19 cellular contexts compared by ENCODE assay signal in the genomic region with DNA sequence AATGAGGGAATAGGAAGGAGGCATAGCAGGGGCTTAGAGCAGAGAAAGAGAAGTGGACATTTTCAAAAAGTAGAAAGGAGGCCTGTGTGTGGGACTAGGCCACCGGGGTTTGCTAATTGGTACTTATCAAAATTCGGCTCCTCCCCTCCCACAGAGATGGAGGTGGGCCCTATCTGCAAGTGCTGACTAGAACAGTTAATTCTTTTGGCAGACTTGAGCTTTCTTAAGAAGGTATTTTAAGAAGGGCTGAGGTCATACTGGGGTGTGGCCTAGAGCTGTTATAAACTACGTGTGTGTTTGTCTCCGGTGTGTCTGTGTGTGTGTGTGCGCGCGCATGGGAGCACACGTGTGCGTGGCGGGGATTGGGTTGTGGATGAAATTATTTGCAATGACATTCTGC.
DNase-seq lines count a peak whose midpoint lies in the region; ATAC-seq, FAIRE-seq and TF ChIP-seq lines count a peak whose summit lies in the region.
"Had no signal": no experiment of that assay in that cellular context is flagged by ENCODE, and none has a peak within 500 bp of the region (broad histone marks: within the 10 kb centered on the region; RNA-seq: fewer than 3 reads in every experiment).

No MANE protein-coding gene starts in this region.

- 97% methylated on average over 10 of the region's 10 CpGs; no CpG with 5 or more reads in 1 of the 2 experiments for WGBS in H1 (ENCODE audit: extremely low coverage in 1 of 2, insufficient coverage in 1 of 2, insufficient read length in 1 of 2, insufficient replicate concordance in 2 of 2, low coverage in 1 of 2, low lambda C conversion rate in 2 of 2, missing lambda C conversion rate in 1 of 2), 2 experiments

- H2BK15ac ChIP-seq in H1 (ENCODE audit: low read length), result no peak overlapping the region

- H3K9me3 ChIP-seq in NT2/D1 (ENCODE audit: insufficient read depth, low read length), result no peaks in the 10 kb centered on the region
- no peaks in the 10 kb centered on the region for H3K9me3 ChIP-seq in H1 (ENCODE audit: insufficient read depth in 2 of 2, low read depth in 1 of 2, low read length in 1 of 2)
- H3K9me3 ChIP-seq in upper lobe of right lung, result no peaks in the 10 kb centered on the region
- H3K9me3 ChIP-seq: Caco-2 had no signal

- peak; percentile 22 for ATAC-seq in upper lobe of right lung
- ATAC-seq in activated CD4-positive, alpha-beta T cell treated with anti-CD3 and anti-CD28 coated beads for 36 hours, result no peak
- ATAC-seq: GM12878, HCT116, K562 had no signal

- H3K9me3 Mint-ChIP-seq in activated CD4-positive, alpha-beta T cell treated with anti-CD3 and anti-CD28 coated beads for 36 hours (ENCODE audit: low read depth), result peaks cover 3% of the 10 kb centered on the region

- H3K4me3 ChIP-seq in NT2/D1 (ENCODE audit: insufficient read length, low read depth), result no peak overlapping the region
- H3K4me3 ChIP-seq in H1 (ENCODE audit: extremely low read depth in 1 of 4, insufficient read depth in 2 of 4, low read depth in 3 of 4, low read length in 4 of 4), result no peak overlapping the region
- H3K4me3 ChIP-seq in upper lobe of right lung, result no peak overlapping the region
- H3K4me3 ChIP-seq: GM12878, GM23248, K562 had no signal

- no peak overlapping the region for H4K91ac ChIP-seq in H1 (replicated peaks; ENCODE audit: insufficient read length, low read length)

- FAIRE-seq in H1 (lab: Jason Lieb, UNC), result no peak
- FAIRE-seq in HTR-8/SVneo (lab: Jason Lieb, UNC), result no peak
- FAIRE-seq: GM12878, GM19239, K562 had no signal

- no peak overlapping the region for H3K14ac ChIP-seq in H1 (ENCODE audit: insufficient read length)

- no peak overlapping the region for H3K27ac ChIP-seq in H1 (ENCODE audit: low read depth, low read length)
- H3K27ac ChIP-seq in upper lobe of right lung, result no peak overlapping the region
- H3K27ac ChIP-seq: GM23248 had no signal

- no peak overlapping the region for H3K56ac ChIP-seq in H1 (replicated peaks; ENCODE audit: insufficient read length, low read depth, low read length)

- H3K23me2 ChIP-seq in H1 (ENCODE audit: low read depth, low read length), result no peaks in the 10 kb centered on the region; the same call in 1 of the 2 replicates

- peak overlapping the region; percentile 58; the same call in 1 of the 2 replicates for H2AFZ ChIP-seq in H1 (ENCODE audit: low read length)
- H2AFZ ChIP-seq: GM23248 had no signal

- intact Hi-C loops in upper lobe of right lung (cut with DNase I), result no loop called here
- intact Hi-C loops in activated CD4-positive, alpha-beta T cell treated with anti-CD3 and anti-CD28 coated beads for 36 hours (cut with DNase I, micrococcal nuclease), result no loop called here

- no peak overlapping the region for H2BK5ac ChIP-seq in H1 (ENCODE audit: low read depth, low read length)

- CTCF ChIA-PET in H1 (lab: Charles Lee; ENCODE audit: partially characterized antibody), result interaction anchor here (0.6 kb wide), 1 partner anchor 16 kb away, joined by 3 read pairs; no protein-coding TSS in a partner anchor
- CTCF ChIA-PET in activated CD4-positive, alpha-beta T cell treated with anti-CD3 and anti-CD28 coated beads for 36 hours (lab: Charles Lee), result no interaction called here

- no peak overlapping the region for H2AK5ac ChIP-seq in H1 (ENCODE audit: low read depth, low read length)

- H2BK12ac ChIP-seq in H1 (ENCODE audit: low read depth, low read length), result no peak overlapping the region

- no peaks in the 10 kb centered on the region for H3K79me2 ChIP-seq in H1 (ENCODE audit: control insufficient read depth in 1 of 2, insufficient read depth in 2 of 2, low read length in 2 of 2)

- TF ChIP-seq POLR2A in H1 (IDR thresholded peaks at IDR 0.05; ENCODE audit: control extremely low read depth in 1 of 2, low read depth in 2 of 2, low read length in 2 of 2), result no peak

- no peaks in the 10 kb centered on the region for H3K27me3 Mint-ChIP-seq in activated CD4-positive, alpha-beta T cell treated with anti-CD3 and anti-CD28 coated beads for 36 hours

- H4K20me1 ChIP-seq in H1 (replicated peaks in 1 of 2; ENCODE audit: control insufficient read depth in 1 of 2, insufficient read depth in 2 of 2, low read length in 2 of 2), result no peaks in the 10 kb centered on the region

- H2BK120ac ChIP-seq in H1 (replicated peaks; ENCODE audit: low read depth, low read length), result no peak overlapping the region

- no peak overlapping the region for H3K9ac ChIP-seq in NT2/D1 (ENCODE audit: insufficient read length, low read depth)
- H3K9ac ChIP-seq in H1 (replicated peaks in 1 of 4; ENCODE audit: extremely low read depth in 1 of 4, low read depth in 3 of 4, low read length in 3 of 4), result no peak overlapping the region
- H3K9ac ChIP-seq: GM23248 had no signal

- H3K4me1 Mint-ChIP-seq in activated CD4-positive, alpha-beta T cell treated with anti-CD3 and anti-CD28 coated beads for 36 hours, result no peaks in the 10 kb centered on the region
- H3K4me1 Mint-ChIP-seq: CD14-positive monocyte had no signal

- no peaks in the 10 kb centered on the region for H3K79me1 ChIP-seq in H1 (ENCODE audit: low read depth, low read length)

- DNase-seq in NT2/D1 (ENCODE audit: low read depth, low spot score), result peak; percentile 1
- no peak for DNase-seq in H1 (ENCODE audit: low read depth in 1 of 2, low spot score in 2 of 2)
- peak; percentile 20 for DNase-seq in iPS-NIHi7 (ENCODE audit: extremely low spot score)
- no peak for DNase-seq in upper lobe of right lung
- no peak for DNase-seq in CD1c-positive myeloid dendritic cell (ENCODE audit: extremely low spot score)
- DNase-seq in activated CD4-positive, alpha-beta T cell treated with anti-CD3 and anti-CD28 coated beads for 36 hours, result no peak
- DNase-seq in HTR-8/SVneo (ENCODE audit: insufficient read length, low spot score), result no peak
- DNase-seq in NCI-H2196 treated with DMSO at 0.1 percent for 48 hours (lab: John Stamatoyannopoulos, UW; ENCODE audit: unreplicated experiment), result no peak
- DNase-seq: Caco-2, GM23248, NCI-H1417 treated with DMSO at 0.1 percent for 48 hours, NCI-H1930, NCI-H345, NCI-H524 treated with DMSO at 0.1 percent for 48 hours had no signal

- H3K36me3 Mint-ChIP-seq in activated CD4-positive, alpha-beta T cell treated with anti-CD3 and anti-CD28 coated beads for 36 hours (ENCODE audit: low read depth), result no peaks in the 10 kb centered on the region
- H3K36me3 Mint-ChIP-seq: CD14-positive monocyte had no signal

- no peak overlapping the region for H3K27ac Mint-ChIP-seq in activated CD4-positive, alpha-beta T cell treated with anti-CD3 and anti-CD28 coated beads for 36 hours
- H3K27ac Mint-ChIP-seq: CD14-positive monocyte had no signal

- H3K4me2 ChIP-seq in H1 (ENCODE audit: insufficient read depth in 1 of 2, low read depth in 2 of 2, low read length in 2 of 2), result no peak overlapping the region

- TF ChIP-seq CTCF in H1 (IDR thresholded peaks at IDR 0.05; ENCODE audit: control extremely low read depth in 1 of 3, insufficient read depth in 1 of 3, low read depth in 1 of 3, low read length in 3 of 3), result no peak
- TF ChIP-seq CTCF in upper lobe of right lung (IDR thresholded peaks at IDR 0.05), result no peak

- POLR2A ChIA-PET in H1 (lab: Charles Lee; ENCODE audit: partially characterized antibody), result no interaction called here
- POLR2A ChIA-PET in activated CD4-positive, alpha-beta T cell treated with anti-CD3 and anti-CD28 coated beads for 36 hours (lab: Charles Lee), result no interaction called here

- no peaks in the 10 kb centered on the region for H3K36me3 ChIP-seq in NT2/D1 (ENCODE audit: insufficient read depth, insufficient read length, low read length)
- H3K36me3 ChIP-seq in H1 (ENCODE audit: control insufficient read depth in 2 of 4, insufficient read depth in 4 of 4, low read length in 3 of 4), result no peaks in the 10 kb centered on the region; a peak in 1 of 8 replicates
- H3K36me3 ChIP-seq in upper lobe of right lung, result no peaks in the 10 kb centered on the region

- no peak overlapping the region for H2BK20ac ChIP-seq in H1 (ENCODE audit: low read length)

- H3K23ac ChIP-seq in H1 (ENCODE audit: insufficient read length), result no peak overlapping the region

- TF ChIP-seq EP300 in H1 (IDR thresholded peaks at IDR 0.05; ENCODE audit: borderline replicate concordance in 1 of 2, low read depth in 2 of 2, low read length in 2 of 2), result no peak

- no peak overlapping the region for H3K4ac ChIP-seq in H1 (replicated peaks; ENCODE audit: insufficient read length, low read depth, low read length)

- H3K4me3 Mint-ChIP-seq in activated CD4-positive, alpha-beta T cell treated with anti-CD3 and anti-CD28 coated beads for 36 hours, result no peak overlapping the region
- H3K4me3 Mint-ChIP-seq: CD14-positive monocyte had no signal

- H3K27me3 ChIP-seq in NT2/D1 (ENCODE audit: insufficient read depth, insufficient read length), result no peaks in the 10 kb centered on the region
- H3K27me3 ChIP-seq in H1 (replicated peaks in 1 of 4; ENCODE audit: control insufficient read depth in 3 of 4, extremely low read depth in 1 of 4, insufficient read depth in 3 of 4, low read length in 3 of 4), result no peaks in the 10 kb centered on the region
- no peaks in the 10 kb centered on the region for H3K27me3 ChIP-seq in upper lobe of right lung

- no peak for TF ChIP-seq RAD21 in H1 (IDR thresholded peaks at IDR 0.05 in 1 of 2, conservative IDR thresholded peaks at IDR 0.05 in 1 of 2; ENCODE audit: low read depth in 2 of 2, low read length in 2 of 2)

- H3K18ac ChIP-seq in H1 (ENCODE audit: extremely low read depth, low read length), result no peak overlapping the region

- no peak overlapping the region for H4K8ac ChIP-seq in H1 (ENCODE audit: extremely low read depth, insufficient read depth, low read length)

- no peak overlapping the region for H4K5ac ChIP-seq in H1 (ENCODE audit: insufficient read length, low read depth, low read length)

- H3K4me1 ChIP-seq in NT2/D1 (ENCODE audit: insufficient read depth, insufficient read length) (no peaks in the 10 kb centered on the region), H1 (replicated peaks in 1 of 4; ENCODE audit: control insufficient read depth in 3 of 4, insufficient read depth in 4 of 4, low read length in 3 of 4) (no peaks in the 10 kb centered on the region), upper lobe of right lung (no peaks in the 10 kb centered on the region)
- H3K4me1 ChIP-seq: Caco-2 had no signal

TF ChIP-seq in H1, 55 proteins besides CTCF, POLR2A, EP300 and RAD21 (continues in another document):
- no peak for TF ChIP-seq NRF1 (IDR thresholded peaks at IDR 0.05; ENCODE audit: low read depth, low read length)
- TF ChIP-seq EGR1 (IDR thresholded peaks at IDR 0.05; ENCODE audit: borderline replicate concordance, low read depth, low read length), result no peak
- TF ChIP-seq, protein P1, sequence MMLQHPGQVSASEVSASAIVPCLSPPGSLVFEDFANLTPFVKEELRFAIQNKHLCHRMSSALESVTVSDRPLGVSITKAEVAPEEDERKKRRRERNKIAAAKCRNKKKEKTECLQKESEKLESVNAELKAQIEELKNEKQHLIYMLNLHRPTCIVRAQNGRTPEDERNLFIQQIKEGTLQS (IDR thresholded peaks at IDR 0.05; ENCODE audit: insufficient read depth, low read depth, low read length), result no peak
- TF ChIP-seq RXRA (IDR thresholded peaks at IDR 0.05; ENCODE audit: insufficient read depth, low read depth, low read length), result no peak
- no peak for TF ChIP-seq JUND (IDR thresholded peaks at IDR 0.05; ENCODE audit: low read length)
- TF ChIP-seq HDAC2 (IDR thresholded peaks at IDR 0.05; ENCODE audit: borderline replicate concordance in 1 of 2, low read depth in 2 of 2, low read length in 2 of 2), result no peak
- TF ChIP-seq KDM4A (IDR thresholded peaks at IDR 0.05; ENCODE audit: low read depth, low read length, severe bottlenecking), result no peak

Comparison
In these comparisons a context has a peak if more than half of its experiments do, and no peak if none do; other contexts are left out.
1. DNase-seq: peak in NT2/D1 (single experiment) and iPS-NIHi7 (single experiment); none in H1 (0 of 2), upper lobe of right lung (single experiment), CD1c-positive myeloid dendritic cell (single experiment), activated CD4-positive, alpha-beta T cell treated with anti-CD3 and anti-CD28 coated beads for 36 hours (single experiment), HTR-8/SVneo (single experiment) and NCI-H2196 treated with DMSO at 0.1 percent for 48 hours (single experiment).